Comparison of ENCODE assay signal across 8 cellular contexts in the genomic region with DNA sequence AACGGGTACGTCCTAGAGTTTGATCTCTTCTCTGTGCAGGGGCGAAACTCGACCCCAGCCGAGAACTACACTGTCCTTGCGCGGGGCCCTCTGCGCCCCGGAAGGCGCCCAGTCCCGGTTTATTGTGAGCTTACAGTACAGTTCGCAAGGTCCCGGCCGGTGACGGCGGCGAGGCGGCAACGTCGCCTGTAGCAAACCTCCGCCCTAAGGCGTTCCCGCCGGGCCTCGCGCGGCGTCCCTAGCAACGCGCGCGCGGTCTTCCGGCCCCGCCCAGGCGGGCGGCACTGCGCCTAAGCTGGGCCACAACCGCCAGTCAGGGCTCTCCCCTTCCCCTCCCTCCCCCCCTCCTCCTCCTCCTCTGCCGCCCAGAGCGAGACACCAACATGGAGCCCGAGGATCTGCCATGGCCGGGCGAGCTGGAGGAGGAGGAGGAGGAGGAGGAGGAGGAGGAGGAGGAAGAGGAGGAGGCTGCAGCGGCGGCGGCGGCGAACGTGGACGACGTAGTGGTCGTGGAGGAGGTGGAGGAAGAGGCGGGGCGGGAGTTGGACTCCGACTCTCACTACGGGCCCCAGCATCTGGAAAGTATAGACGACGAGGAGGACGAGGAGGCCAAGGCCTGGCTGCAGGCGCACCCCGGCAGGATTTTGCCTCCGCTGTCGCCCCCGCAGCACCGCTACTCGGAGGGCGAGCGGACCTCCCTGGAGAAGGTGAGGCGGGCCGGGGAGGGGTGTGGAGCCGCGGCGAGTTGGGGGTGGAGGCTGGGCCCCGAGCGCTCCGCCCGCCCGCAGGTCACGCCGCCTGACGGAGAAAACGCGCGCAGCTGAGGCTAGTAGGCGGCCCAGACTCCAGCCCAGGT. TPM values are rescaled to one million over a fixed set of nuclear protein-coding genes. Genes with fewer than 3 reads are reported as not detected.
DNase-seq lines count a peak whose midpoint lies in the region; ATAC-seq and TF ChIP-seq lines count a peak whose summit lies in the region.

A gene with protein sequence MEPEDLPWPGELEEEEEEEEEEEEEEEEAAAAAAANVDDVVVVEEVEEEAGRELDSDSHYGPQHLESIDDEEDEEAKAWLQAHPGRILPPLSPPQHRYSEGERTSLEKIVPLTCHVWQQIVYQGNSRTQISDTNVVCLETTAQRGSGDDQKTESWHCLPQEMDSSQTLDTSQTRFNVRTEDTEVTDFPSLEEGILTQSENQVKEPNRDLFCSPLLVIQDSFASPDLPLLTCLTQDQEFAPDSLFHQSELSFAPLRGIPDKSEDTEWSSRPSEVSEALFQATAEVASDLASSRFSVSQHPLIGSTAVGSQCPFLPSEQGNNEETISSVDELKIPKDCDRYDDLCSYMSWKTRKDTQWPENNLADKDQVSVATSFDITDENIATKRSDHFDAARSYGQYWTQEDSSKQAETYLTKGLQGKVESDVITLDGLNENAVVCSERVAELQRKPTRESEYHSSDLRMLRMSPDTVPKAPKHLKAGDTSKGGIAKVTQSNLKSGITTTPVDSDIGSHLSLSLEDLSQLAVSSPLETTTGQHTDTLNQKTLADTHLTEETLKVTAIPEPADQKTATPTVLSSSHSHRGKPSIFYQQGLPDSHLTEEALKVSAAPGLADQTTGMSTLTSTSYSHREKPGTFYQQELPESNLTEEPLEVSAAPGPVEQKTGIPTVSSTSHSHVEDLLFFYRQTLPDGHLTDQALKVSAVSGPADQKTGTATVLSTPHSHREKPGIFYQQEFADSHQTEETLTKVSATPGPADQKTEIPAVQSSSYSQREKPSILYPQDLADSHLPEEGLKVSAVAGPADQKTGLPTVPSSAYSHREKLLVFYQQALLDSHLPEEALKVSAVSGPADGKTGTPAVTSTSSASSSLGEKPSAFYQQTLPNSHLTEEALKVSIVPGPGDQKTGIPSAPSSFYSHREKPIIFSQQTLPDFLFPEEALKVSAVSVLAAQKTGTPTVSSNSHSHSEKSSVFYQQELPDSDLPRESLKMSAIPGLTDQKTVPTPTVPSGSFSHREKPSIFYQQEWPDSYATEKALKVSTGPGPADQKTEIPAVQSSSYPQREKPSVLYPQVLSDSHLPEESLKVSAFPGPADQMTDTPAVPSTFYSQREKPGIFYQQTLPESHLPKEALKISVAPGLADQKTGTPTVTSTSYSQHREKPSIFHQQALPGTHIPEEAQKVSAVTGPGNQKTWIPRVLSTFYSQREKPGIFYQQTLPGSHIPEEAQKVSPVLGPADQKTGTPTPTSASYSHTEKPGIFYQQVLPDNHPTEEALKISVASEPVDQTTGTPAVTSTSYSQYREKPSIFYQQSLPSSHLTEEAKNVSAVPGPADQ (N-terminal part only) (plus strand): TSS at position 351 of the 856 bp plus-strand sequence. CDS start 33 bp downstream, at position 384.

- H3K27ac ChIP-seq in mammary epithelial cell (ENCODE audit: insufficient read depth, low read depth, low read length) (peak within 1 kb of the TSS; percentile 79), smooth muscle cell (ENCODE audit: low read depth) (peak within 1 kb of the TSS; percentile 48)

- dilution Hi-C loops in mammary epithelial cell (cut with HindIII; ENCODE audit: low sequenced_read_pairs): no loop called here

- peak; percentile 76 for TF ChIP-seq POLR2A in GM18951 (IDR thresholded peaks at IDR 0.05; ENCODE audit: extremely low read depth, insufficient read depth, insufficient read length)

- no TSS peak for BruUV-seq in mammary epithelial cell (replicated peaks; lab: Mats Ljungman, UMichigan)

- H4K20me1 ChIP-seq in mammary epithelial cell (ENCODE audit: insufficient read depth, low read length): no peaks in the 10 kb centered on the region
- H4K20me1 ChIP-seq in smooth muscle cell (ENCODE audit: low read depth): peaks cover 5% of the 10 kb centered on the region

- peak; percentile 16 for TF ChIP-seq CTCF in AG09309 (IDR thresholded peaks at IDR 0.05; ENCODE audit: control insufficient read depth, insufficient read depth, low read depth, low read length, missing control alignments)
- no peak for TF ChIP-seq CTCF in WI38 (IDR thresholded peaks at IDR 0.05; ENCODE audit: low read depth, low read length)
- peak in 1 of 2 donors; percentile 41 for TF ChIP-seq CTCF in mammary epithelial cell (conservative IDR thresholded peaks at IDR 0.05 in 1 of 2, IDR thresholded peaks at IDR 0.05 in 1 of 2; ENCODE audit: extremely low read depth in 1 of 2, insufficient read depth in 1 of 2, low read depth in 1 of 2, low read length in 2 of 2)
- TF ChIP-seq CTCF in smooth muscle cell (IDR thresholded peaks at IDR 0.05; ENCODE audit: borderline replicate concordance, insufficient read depth, poor library complexity, severe bottlenecking): no peak

- in situ Hi-C loops in GM18951 (cut with MboI; ENCODE audit: low sequenced_read_pairs, unreplicated experiment) (no loop called here), mammary epithelial cell (cut with MboI; ENCODE audit: low sequenced_read_pairs in 2 of 2) (no loop called here)

- no peaks in the 10 kb centered on the region for H3F3A ChIP-seq in smooth muscle cell (ENCODE audit: low read depth)

- WGBS in mammary epithelial cell (ENCODE audit: low coverage, missing lambda C conversion rate): 0% methylated on average over 8 of the region's 86 CpGs
- WGBS in smooth muscle cell (ENCODE audit: low lambda C conversion rate): under 1% methylated on average over 71 of the region's 86 CpGs

- peak within 1 kb of the TSS; percentile 96 for H3K9ac ChIP-seq in mammary epithelial cell (ENCODE audit: insufficient read depth, low read length)
- H3K9ac ChIP-seq in smooth muscle cell (ENCODE audit: low read depth): peak within 1 kb of the TSS; percentile 61

- H2AFZ ChIP-seq in mammary epithelial cell (ENCODE audit: low read depth, low read length) (peak within 1 kb of the TSS; percentile 97), smooth muscle cell (ENCODE audit: low read depth) (peak within 1 kb of the TSS; percentile 88)

- CTCF ChIA-PET in mammary epithelial cell (lab: Charles Lee; ENCODE audit: low non-redundant PET): interaction anchor here (0.6 kb wide), 1 partner anchor 234 kb away, joined by 3 read pairs; no protein-coding TSS in a partner anchor

- DNase-seq in AG09309 (ENCODE audit: low read depth) (peak; percentile 50), NCI-H2227 treated with DMSO at 0.1 percent for 48 hours (lab: John Stamatoyannopoulos, UW) (peak; percentile 87), mammary epithelial cell (peak; percentile 87), iPS-NIHi7 (ENCODE audit: extremely low spot score) (peak; percentile 97), smooth muscle cell (lab: John Stamatoyannopoulos, UW; ENCODE audit: unreplicated experiment) (peak; percentile 87)

- peak within 1 kb of the TSS; percentile 98 for H3K4me3 ChIP-seq in AG09309 (ENCODE audit: control insufficient read depth, low read depth, low read length)
- H3K4me3 ChIP-seq in WI38 (ENCODE audit: low read depth, low read length): peak within 1 kb of the TSS; percentile 90
- peak within 1 kb of the TSS; percentile 65 to 92 (median 85) for H3K4me3 ChIP-seq in mammary epithelial cell (replicated peaks in 1 of 3; ENCODE audit: insufficient read depth in 1 of 3, low read depth in 2 of 3, low read length in 3 of 3)
- peak within 1 kb of the TSS; percentile 72 for H3K4me3 ChIP-seq in smooth muscle cell

- H3K4me1 ChIP-seq in mammary epithelial cell (ENCODE audit: insufficient read depth, low read length) (peaks cover 9% of the 10 kb centered on the region), smooth muscle cell (ENCODE audit: low read depth) (peaks cover 15% of the 10 kb centered on the region)

- H3K36me3 ChIP-seq in mammary epithelial cell (ENCODE audit: insufficient read depth, low read length) (no peaks in the 10 kb centered on the region), smooth muscle cell (ENCODE audit: low read depth) (no peaks in the 10 kb centered on the region)

- peaks cover 37% of the 10 kb centered on the region for H3K79me2 ChIP-seq in mammary epithelial cell (ENCODE audit: insufficient read depth, low read length)
- peaks cover 42% of the 10 kb centered on the region for H3K79me2 ChIP-seq in smooth muscle cell (ENCODE audit: low read depth)

- peak within 1 kb of the TSS; percentile 79 for H3K4me2 ChIP-seq in mammary epithelial cell (ENCODE audit: insufficient read depth, low read depth, low read length)
- peak within 1 kb of the TSS; percentile 88 for H3K4me2 ChIP-seq in smooth muscle cell

- H3K27me3 ChIP-seq in mammary epithelial cell (ENCODE audit: insufficient read depth, low read length) (no peaks in the 10 kb centered on the region), smooth muscle cell (ENCODE audit: low read depth) (peaks cover 34% of the 10 kb centered on the region)

- no peaks in the 10 kb centered on the region for H3K9me3 ChIP-seq in mammary epithelial cell (replicated peaks; ENCODE audit: insufficient read depth, low read length)
- H3K9me3 ChIP-seq in smooth muscle cell (replicated peaks; ENCODE audit: low read depth): no peaks in the 10 kb centered on the region

- intact Hi-C loops in mammary epithelial cell (cut with micrococcal nuclease): no loop called here

- peak; percentile 88 for ATAC-seq in HG03175 (IDR thresholded peaks at IDR 0.05; ENCODE audit: unreplicated experiment)

RNA-seq across cellular contexts. Expression of the gene that starts here (rescaled TPM):
- total RNA-seq in mammary epithelial cell (10 to 100 TPM; 10.8 to 22.8 TPM), smooth muscle cell (19.6 and 19.7 TPM in 2 replicates)
- polyA plus RNA-seq in mammary epithelial cell (6.9 TPM), smooth muscle cell (2.3 and 3.3 TPM in 2 replicates)
- 16.1 TPM for polyA minus RNA-seq in mammary epithelial cell

Comparison
In these comparisons a context has a peak if more than half of its experiments do, and no peak if none do; other contexts are left out.
1. Peak in every context shown above with its lines: DNase-seq, ATAC-seq, H3K4me3 ChIP-seq and H3K27ac ChIP-seq.